ENCODE assay signal across 14 cellular contexts in the genomic region with DNA sequence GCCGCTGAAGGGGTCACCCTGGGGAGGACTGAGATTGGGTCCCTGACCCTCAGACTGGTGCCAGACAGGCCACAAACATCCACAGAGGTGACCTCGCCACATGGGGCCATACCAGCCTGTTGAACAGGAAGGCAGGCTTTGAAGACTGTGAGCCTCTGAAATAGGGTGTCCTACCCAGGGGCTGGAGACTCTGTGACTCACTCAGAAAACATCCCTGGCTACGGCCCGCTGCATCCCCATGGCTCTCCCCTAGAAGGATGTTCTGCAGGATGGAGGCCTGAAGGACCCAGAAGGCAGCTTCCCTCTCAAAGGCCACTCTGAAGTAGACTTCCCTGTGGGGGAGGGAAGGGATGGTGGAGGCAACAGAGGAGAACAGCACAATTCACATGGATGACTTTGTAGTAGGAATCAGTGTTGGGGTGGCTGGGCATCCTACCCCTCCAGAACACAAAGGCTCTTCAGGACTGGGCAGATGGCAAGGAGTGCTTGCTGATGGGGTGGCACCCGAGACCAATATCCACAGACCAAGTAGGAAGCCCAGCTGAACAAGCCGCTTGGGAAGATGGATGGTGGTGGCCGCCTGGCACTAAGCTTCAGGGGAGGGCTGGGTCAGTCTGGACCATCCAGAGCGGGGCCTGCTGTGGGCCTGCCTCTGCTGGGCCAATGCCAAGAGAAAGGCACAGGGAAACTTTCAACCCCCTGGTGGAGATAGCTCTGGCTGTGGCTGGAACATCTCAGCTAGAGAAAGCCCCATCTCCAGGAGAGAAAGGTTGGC. TPM values are rescaled to one million over a fixed set of nuclear protein-coding genes. Genes with fewer than 3 reads are reported as not detected.
DNase-seq lines count a peak whose midpoint lies in the region; ATAC-seq and TF ChIP-seq lines count a peak whose summit lies in the region.
"Had no signal": no experiment of that assay in that cellular context is flagged by ENCODE, and none has a peak within 500 bp of the region (broad histone marks: within the 10 kb centered on the region; RNA-seq: fewer than 3 reads in every experiment).

No MANE protein-coding gene starts in this region.

- peak; percentile 48 for DNase-seq in AG20443 (ENCODE audit: low spot score)
- peak; percentile 93 for DNase-seq in HT1080 (ENCODE audit: low read depth)
- DNase-seq in brain microvascular endothelial cell = peak; percentile 63
- peak in 2 of 3 donors; percentile 12 to 27 for DNase-seq in mucosa of descending colon
- DNase-seq: activated CD8-positive, alpha-beta memory T cell treated with anti-CD3 and anti-CD28 coated beads, Interleukin-2, amount 10 ng/mL, durations not matched to agents 7 days and 5 days; activated naive CD8-positive, alpha-beta T cell treated with anti-CD3 and anti-CD28 coated beads, Interleukin-2, amount 50 U/mL, for 24 hours; NCI-H2107; OCI-M1; stimulated activated CD4-positive, alpha-beta T cell treated with anti-CD3 and anti-CD28 coated beads, Interleukin-12 subunit alpha, Interleukin-12 subunit beta, amount 100 ng/mL, for 4 hours; T-helper 9 cell had no signal

- no peak for TF ChIP-seq POLR2A in GM18505 (IDR thresholded peaks at IDR 0.05; ENCODE audit: borderline replicate concordance, extremely low read depth, insufficient read depth, insufficient read length)

- H3K36me3 ChIP-seq in brain microvascular endothelial cell (replicated peaks) (no peaks in the 10 kb centered on the region), mucosa of descending colon (ENCODE audit: low read depth) (no peaks in the 10 kb centered on the region)

- ATAC-seq in mucosa of descending colon (no peak), HG03025 (IDR thresholded peaks at IDR 0.05; ENCODE audit: low FRiP score, unreplicated experiment) (no peak), GM18505 (IDR thresholded peaks at IDR 0.05; ENCODE audit: unreplicated experiment) (no peak), HG02610 (IDR thresholded peaks at IDR 0.05; ENCODE audit: unreplicated experiment) (no peak), GM21423 (IDR thresholded peaks at IDR 0.05; ENCODE audit: unreplicated experiment) (no peak)
- ATAC-seq: activated CD8-positive, alpha-beta memory T cell treated with anti-CD3 and anti-CD28 coated beads, Interleukin-2, amount 10 ng/mL, durations not matched to agents 7 days and 5 days; activated naive CD8-positive, alpha-beta T cell treated with anti-CD3 and anti-CD28 coated beads, Interleukin-2, amount 50 U/mL, for 24 hours had no signal

- H3K27me3 ChIP-seq in brain microvascular endothelial cell (replicated peaks) = no peaks in the 10 kb centered on the region

- H3K4me3 ChIP-seq in brain microvascular endothelial cell (ENCODE audit: low read depth, low read length) (no peak overlapping the region), mucosa of descending colon (no peak overlapping the region)

- no peak overlapping the region for H3K27ac ChIP-seq in brain microvascular endothelial cell

- TF ChIP-seq CTCF in brain microvascular endothelial cell (IDR thresholded peaks at IDR 0.05; ENCODE audit: low read depth, low read length, missing control alignments) (no peak), mucosa of descending colon (IDR thresholded peaks at IDR 0.05) (no peak)

- in situ Hi-C loops in brain microvascular endothelial cell (cut with HindIII; ENCODE audit: low pct_ligation_motif_present, low sequenced_read_pairs) = no loop called here

- intact Hi-C loops in mucosa of descending colon (cut with DNase I, micrococcal nuclease) = no loop called here

- H3K9me3 ChIP-seq in mucosa of descending colon = no peaks in the 10 kb centered on the region

- H3K4me1 ChIP-seq in mucosa of descending colon (ENCODE audit: low read depth) = no peaks in the 10 kb centered on the region

RNA-seq across cellular contexts. Expression of gene DUSP7, which starts 37.6 kb away (rescaled TPM):
- total RNA-seq in HT1080 (2014; rRNA removed; shearing (Covaris generic)) = 31.9 and 39.9 TPM in 2 replicates
- polyA plus RNA-seq in HT1080 (2015; cell fraction: cytosol; rRNA removed) = 25.3 and 26.9 TPM in 2 replicates
- polyA plus RNA-seq in HT1080 (2015; cell fraction: nucleus; rRNA removed) = 16.4 and 17.2 TPM in 2 replicates
- total RNA-seq in mucosa of descending colon = 10 to 100 TPM in 1 of 3 donors, 1 to 10 TPM in 2; 6.9 to 12.3 (median 8.0) TPM

Comparison
In these comparisons a context has a peak if more than half of its experiments do, and no peak if none do; other contexts are left out.
1. DNase-seq: peak in every context shown above with its lines; median percentile 93 in HT1080; 63 in brain microvascular endothelial cell; 48 in AG20443; 20 in mucosa of descending colon.